ENCODE assay signal across 20 cellular contexts in the genomic region with DNA sequence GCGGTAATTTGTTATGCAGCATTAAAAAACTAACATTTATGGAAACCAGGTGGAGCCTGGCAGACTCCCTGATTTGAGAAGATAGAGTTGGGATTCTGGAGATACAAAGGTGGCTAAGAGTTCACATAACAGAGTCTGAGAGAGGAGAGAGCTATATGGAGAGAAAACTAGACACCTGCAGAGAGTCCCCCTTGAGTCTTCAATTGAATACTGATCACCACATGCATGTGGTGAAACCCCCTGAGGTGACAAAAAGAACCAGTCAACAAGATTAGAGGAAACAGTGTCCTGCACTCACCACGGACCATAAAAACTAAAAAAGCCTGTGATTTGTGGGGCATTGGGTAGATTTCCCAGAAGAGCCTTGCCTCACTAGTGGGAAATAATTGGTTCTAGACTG. TPM values are rescaled to one million over a fixed set of nuclear protein-coding genes. Genes with fewer than 3 reads are reported as not detected.
DNase-seq lines count a peak whose midpoint lies in the region; ATAC-seq, FAIRE-seq and TF ChIP-seq lines count a peak whose summit lies in the region.
"Had no signal": no experiment of that assay in that cellular context is flagged by ENCODE, and none has a peak within 500 bp of the region (broad histone marks: within the 10 kb centered on the region; RNA-seq: fewer than 3 reads in every experiment).

No MANE protein-coding gene starts in this region.

- H3K4me1 ChIP-seq in H1 (replicated peaks in 1 of 4; ENCODE audit: control insufficient read depth in 3 of 4, insufficient read depth in 4 of 4, low read length in 3 of 4) = no peaks in the 10 kb centered on the region
- H3K4me1 ChIP-seq: BLaER1 treated with 17β-estradiol and CSF1 and Interleukin-3, amounts not matched to agents 10 nM and 100 nM; HAP-1 had no signal

- H3K27me3 ChIP-seq in H1 (replicated peaks in 1 of 4; ENCODE audit: control insufficient read depth in 3 of 4, extremely low read depth in 1 of 4, insufficient read depth in 3 of 4, low read length in 3 of 4) = 0 out of 7 replicates have a peak, but pooled peaks cover 0 to 2% (median 0%) of the 10 kb centered on the region in 4 experiments
- H3K27me3 ChIP-seq: BLaER1 treated with 17β-estradiol and CSF1 and Interleukin-3, amounts not matched to agents 10 nM and 100 nM had no signal

- TF ChIP-seq POLR2A in H1 (IDR thresholded peaks at IDR 0.05; ENCODE audit: control extremely low read depth in 1 of 2, low read depth in 2 of 2, low read length in 2 of 2) = no peak

- H3K4me3 ChIP-seq in H1 (ENCODE audit: extremely low read depth in 1 of 4, insufficient read depth in 2 of 4, low read depth in 3 of 4, low read length in 4 of 4) = no peak overlapping the region
- H3K4me3 ChIP-seq: BLaER1 treated with 17β-estradiol and CSF1 and Interleukin-3, amounts not matched to agents 10 nM and 100 nM; GM12878; HAP-1 had no signal

- CTCF ChIA-PET in activated CD4-positive, alpha-beta T cell treated with anti-CD3 and anti-CD28 coated beads, Interleukin-2, amount 10 ng/mL, durations not matched to agents 7 days and 5 days (lab: Charles Lee) = interaction anchor here (0.6 to 1.6 kb wide), 4 partner anchors 25 to 242 kb away, joined by 3 read pairs; no protein-coding TSS in a partner anchor
- CTCF ChIA-PET in H1 (lab: Charles Lee; ENCODE audit: partially characterized antibody) = interaction anchor here (1.0 kb wide), 1 partner anchor 20 kb away, joined by 4 read pairs; no protein-coding TSS in a partner anchor

- peaks cover 83% of the 10 kb centered on the region for H3K36me3 Mint-ChIP-seq in activated CD4-positive, alpha-beta T cell treated with anti-CD3 and anti-CD28 coated beads, Interleukin-2, amount 10 ng/mL, durations not matched to agents 7 days and 5 days (ENCODE audit: low read depth)
- peaks cover 22% of the 10 kb centered on the region for H3K36me3 Mint-ChIP-seq in effector memory CD8-positive, alpha-beta T cell (ENCODE audit: insufficient read depth)

- H3K9ac ChIP-seq in H1 (replicated peaks in 1 of 4; ENCODE audit: extremely low read depth in 1 of 4, low read depth in 3 of 4, low read length in 3 of 4) = no peak overlapping the region
- H3K9ac ChIP-seq: BLaER1 treated with 17β-estradiol and CSF1 and Interleukin-3, amounts not matched to agents 10 nM and 100 nM had no signal

- H3K79me1 ChIP-seq in H1 (ENCODE audit: low read depth, low read length) = no peaks in the 10 kb centered on the region

- no peak overlapping the region for H3K18ac ChIP-seq in H1 (ENCODE audit: extremely low read depth, low read length)

- H3K4me2 ChIP-seq in H1 (ENCODE audit: insufficient read depth in 1 of 2, low read depth in 2 of 2, low read length in 2 of 2) = no peak overlapping the region
- H3K4me2 ChIP-seq: BLaER1 treated with 17β-estradiol and CSF1 and Interleukin-3, amounts not matched to agents 10 nM and 100 nM had no signal

- POLR2A ChIA-PET in activated CD4-positive, alpha-beta T cell treated with anti-CD3 and anti-CD28 coated beads, Interleukin-2, amount 10 ng/mL, durations not matched to agents 7 days and 5 days (lab: Charles Lee) = interaction anchor here (0.8 kb wide), 1 partner anchor 74 kb away, joined by 3 read pairs; no protein-coding TSS in a partner anchor
- POLR2A ChIA-PET in H1 (lab: Charles Lee; ENCODE audit: partially characterized antibody) = no interaction called here

- no peak overlapping the region for H2BK120ac ChIP-seq in H1 (replicated peaks; ENCODE audit: low read depth, low read length)

- no peak overlapping the region for H2AFZ ChIP-seq in H1 (ENCODE audit: low read length)

- H3K79me2 ChIP-seq in H1 (ENCODE audit: control insufficient read depth in 1 of 2, insufficient read depth in 2 of 2, low read length in 2 of 2) = no peaks in the 10 kb centered on the region

- H3K23me2 ChIP-seq in H1 (ENCODE audit: low read depth, low read length) = no peaks in the 10 kb centered on the region

- no peak overlapping the region for H2AK5ac ChIP-seq in H1 (ENCODE audit: low read depth, low read length)

- 85% methylated on average over 2 of the region's 2 CpGs; no CpG with 5 or more reads in 1 of the 2 experiments for WGBS in H1 (ENCODE audit: extremely low coverage in 1 of 2, insufficient coverage in 1 of 2, insufficient read length in 1 of 2, insufficient replicate concordance in 2 of 2, low coverage in 1 of 2, low lambda C conversion rate in 2 of 2, missing lambda C conversion rate in 1 of 2), 2 experiments

- H4K8ac ChIP-seq in H1 (ENCODE audit: extremely low read depth, insufficient read depth, low read length) = no peak overlapping the region

- no peak overlapping the region for H4K91ac ChIP-seq in H1 (replicated peaks; ENCODE audit: insufficient read length, low read length)

- H3K27me3 Mint-ChIP-seq in activated CD4-positive, alpha-beta T cell treated with anti-CD3 and anti-CD28 coated beads, Interleukin-2, amount 10 ng/mL, durations not matched to agents 7 days and 5 days = no peaks in the 10 kb centered on the region
- no peaks in the 10 kb centered on the region for H3K27me3 Mint-ChIP-seq in stimulated activated naive CD8-positive, alpha-beta T cell treated with anti-CD3 and anti-CD28 coated beads, Interleukin-15, amount 100 ng/mL, for 72 hours
- no peaks in the 10 kb centered on the region for H3K27me3 Mint-ChIP-seq in effector memory CD8-positive, alpha-beta T cell
- H3K27me3 Mint-ChIP-seq: B cell had no signal

- TF ChIP-seq RAD21 in H1 (IDR thresholded peaks at IDR 0.05 in 1 of 2, conservative IDR thresholded peaks at IDR 0.05 in 1 of 2; ENCODE audit: low read depth in 2 of 2, low read length in 2 of 2) = no peak

- no peak overlapping the region for H4K5ac ChIP-seq in H1 (ENCODE audit: insufficient read length, low read depth, low read length)

- H3K56ac ChIP-seq in H1 (replicated peaks; ENCODE audit: insufficient read length, low read depth, low read length) = no peak overlapping the region

- no peak overlapping the region for H2BK5ac ChIP-seq in H1 (ENCODE audit: low read depth, low read length)

- peak overlapping the region; percentile 58 for H3K27ac Mint-ChIP-seq in activated CD4-positive, alpha-beta T cell treated with anti-CD3 and anti-CD28 coated beads, Interleukin-2, amount 10 ng/mL, durations not matched to agents 7 days and 5 days
- no peak overlapping the region for H3K27ac Mint-ChIP-seq in stimulated activated naive CD8-positive, alpha-beta T cell treated with anti-CD3 and anti-CD28 coated beads, Interleukin-15, amount 100 ng/mL, for 72 hours
- H3K27ac Mint-ChIP-seq in effector memory CD8-positive, alpha-beta T cell = no peak overlapping the region
- H3K27ac Mint-ChIP-seq: B cell; CD8-positive, alpha-beta T cell had no signal

- H3K4me1 Mint-ChIP-seq in activated CD4-positive, alpha-beta T cell treated with anti-CD3 and anti-CD28 coated beads, Interleukin-2, amount 10 ng/mL, durations not matched to agents 7 days and 5 days = peaks cover 28% of the 10 kb centered on the region
- no peaks in the 10 kb centered on the region for H3K4me1 Mint-ChIP-seq in stimulated activated naive CD8-positive, alpha-beta T cell treated with anti-CD3 and anti-CD28 coated beads, Interleukin-15, amount 100 ng/mL, for 72 hours
- H3K4me1 Mint-ChIP-seq in effector memory CD8-positive, alpha-beta T cell (ENCODE audit: low read depth in 2 of 2) = peaks cover 13 to 17% of the 10 kb centered on the region in 2 donors
- H3K4me1 Mint-ChIP-seq: B cell had no signal

- H3K9me3 ChIP-seq in H1 (ENCODE audit: insufficient read depth in 2 of 2, low read depth in 1 of 2, low read length in 1 of 2) = no peaks in the 10 kb centered on the region
- H3K9me3 ChIP-seq: HAP-1 had no signal

- peaks cover 83% of the 10 kb centered on the region for H3K9me3 Mint-ChIP-seq in activated CD4-positive, alpha-beta T cell treated with anti-CD3 and anti-CD28 coated beads, Interleukin-2, amount 10 ng/mL, durations not matched to agents 7 days and 5 days
- peaks cover 64 to 72% of the 10 kb centered on the region in 2 donors for H3K9me3 Mint-ChIP-seq in stimulated activated naive CD8-positive, alpha-beta T cell treated with anti-CD3 and anti-CD28 coated beads, Interleukin-15, amount 100 ng/mL, for 72 hours
- H3K9me3 Mint-ChIP-seq in effector memory CD8-positive, alpha-beta T cell = peaks cover 16 to 39% of the 10 kb centered on the region in 2 donors

- H3K14ac ChIP-seq in H1 (ENCODE audit: insufficient read length) = no peak overlapping the region

- no peak overlapping the region for H2BK20ac ChIP-seq in H1 (ENCODE audit: low read length)

- TF ChIP-seq CTCF in H1 (IDR thresholded peaks at IDR 0.05; ENCODE audit: control extremely low read depth in 1 of 3, insufficient read depth in 1 of 3, low read depth in 1 of 3, low read length in 3 of 3) = no peak

- no peak overlapping the region for H2BK15ac ChIP-seq in H1 (ENCODE audit: low read length)

- DNase-seq in activated CD4-positive, alpha-beta T cell treated with anti-CD3 and anti-CD28 coated beads, Interleukin-2, amount 10 ng/mL, durations not matched to agents 7 days and 5 days = no peak
- DNase-seq in activated CD4-positive, alpha-beta T cell treated with anti-CD3 and anti-CD28 coated beads, Interleukin-2, amount 50 U/mL, for 48 hours = no peak
- no peak for DNase-seq in stimulated activated naive CD8-positive, alpha-beta T cell treated with anti-CD3 and anti-CD28 coated beads, Interleukin-15, amount 100 ng/mL, for 72 hours
- DNase-seq in stimulated activated naive CD8-positive, alpha-beta T cell treated with anti-CD3 and anti-CD28 coated beads, Interleukin-15, Interleukin-2, amounts not matched to agents 100 U/mL and 50 U/mL, for 24 hours = no peak
- no peak for DNase-seq in H1 (ENCODE audit: low read depth in 1 of 2, low spot score in 2 of 2)
- no peak for DNase-seq in effector memory CD8-positive, alpha-beta T cell
- no peak for DNase-seq in NAMALWA (ENCODE audit: low spot score)
- DNase-seq: 8988T; Calu3; CD8-positive, alpha-beta T cell; DMS79 treated with DMSO at 0.1 percent for 48 hours; EL had no signal

- peak; percentile 37 for ATAC-seq in stimulated activated naive CD8-positive, alpha-beta T cell treated with anti-CD3 and anti-CD28 coated beads, Interleukin-15, amount 100 ng/mL, for 72 hours
- ATAC-seq in stimulated activated naive CD8-positive, alpha-beta T cell treated with anti-CD3 and anti-CD28 coated beads, Interleukin-15, Interleukin-2, amounts not matched to agents 100 U/mL and 50 U/mL, for 24 hours = no peak
- no peak for ATAC-seq in effector memory CD8-positive, alpha-beta T cell (replicated peaks)
- ATAC-seq: CD8-positive, alpha-beta T cell; GM12878; HepG2 had no signal

- no peaks in the 10 kb centered on the region for H4K20me1 ChIP-seq in H1 (replicated peaks in 1 of 2; ENCODE audit: control insufficient read depth in 1 of 2, insufficient read depth in 2 of 2, low read length in 2 of 2)
- H4K20me1 ChIP-seq: BLaER1 treated with 17β-estradiol and CSF1 and Interleukin-3, amounts not matched to agents 10 nM and 100 nM had no signal

- H2BK12ac ChIP-seq in H1 (ENCODE audit: low read depth, low read length) = no peak overlapping the region

- H3K23ac ChIP-seq in H1 (ENCODE audit: insufficient read length) = no peak overlapping the region

- H3K4me3 Mint-ChIP-seq in activated CD4-positive, alpha-beta T cell treated with anti-CD3 and anti-CD28 coated beads, Interleukin-2, amount 10 ng/mL, durations not matched to agents 7 days and 5 days = no peak overlapping the region
- H3K4me3 Mint-ChIP-seq in stimulated activated naive CD8-positive, alpha-beta T cell treated with anti-CD3 and anti-CD28 coated beads, Interleukin-15, amount 100 ng/mL, for 72 hours = no peak overlapping the region
- no peak overlapping the region for H3K4me3 Mint-ChIP-seq in effector memory CD8-positive, alpha-beta T cell
- H3K4me3 Mint-ChIP-seq: B cell; CD8-positive, alpha-beta T cell had no signal

- peak; percentile 55 for FAIRE-seq in H1 (lab: Jason Lieb, UNC)
- FAIRE-seq: GM12878, GM19239, HepG2 had no signal

- no peak overlapping the region for H3K27ac ChIP-seq in H1 (ENCODE audit: low read depth, low read length)
- H3K27ac ChIP-seq: BLaER1 treated with 17β-estradiol and CSF1 and Interleukin-3, amounts not matched to agents 10 nM and 100 nM had no signal

- no peak for TF ChIP-seq EP300 in H1 (IDR thresholded peaks at IDR 0.05; ENCODE audit: borderline replicate concordance in 1 of 2, low read depth in 2 of 2, low read length in 2 of 2)

- no peak overlapping the region for H3K4ac ChIP-seq in H1 (replicated peaks; ENCODE audit: insufficient read length, low read depth, low read length)

- no peaks in the 10 kb centered on the region for H3K36me3 ChIP-seq in H1 (ENCODE audit: control insufficient read depth in 2 of 4, insufficient read depth in 4 of 4, low read length in 3 of 4)
- H3K36me3 ChIP-seq: HAP-1 had no signal

RNA-seq across cellular contexts. Expression of gene GIMAP2, which starts 10.1 kb away (rescaled TPM):
- total RNA-seq in activated CD4-positive, alpha-beta T cell treated with anti-CD3 and anti-CD28 coated beads, Interleukin-2, amount 10 ng/mL, durations not matched to agents 7 days and 5 days = 100 to 1,000 TPM in 1 of 2 experiments, 10 to 100 TPM in 1; 97.7 to 102 TPM
- total RNA-seq in H1 (2021; fragmentation: NEBNext Ultra II Directional; extraction: Animal tissue kit (Norgen Biotek cat#: 25700)) = not detected in 2 replicates
- polyA plus RNA-seq in H1 (2011; rRNA removed) = not detected in 2 replicates
- not detected for polyA plus RNA-seq in H1 (2011; cell fraction: cytosol; rRNA removed)
- polyA plus RNA-seq in H1 (2011; cell fraction: nucleus; rRNA removed) = not detected
- polyA plus RNA-seq in H1 (2012, experiment 1 of 2) = not detected in 4 replicates
- polyA plus RNA-seq in H1 (2012, experiment 2 of 2) = not detected
- not detected for polyA plus RNA-seq in H1 (2013, experiment 1 of 2)
- not detected for polyA plus RNA-seq in H1 (2013, experiment 2 of 2)
- not detected in 2 replicates for polyA minus RNA-seq in H1 (2011; rRNA and poly(A)+ RNA removed)
- polyA minus RNA-seq in H1 (2011; cell fraction: cytosol; rRNA and poly(A)+ RNA removed) = not detected
- not detected for polyA minus RNA-seq in H1 (2011; cell fraction: nucleus; rRNA and poly(A)+ RNA removed)
- total RNA-seq: G401 had no signal

RNA-seq across cellular contexts. Expression of gene GIMAP1, which starts 20.8 kb away (rescaled TPM):
- total RNA-seq in activated CD4-positive, alpha-beta T cell treated with anti-CD3 and anti-CD28 coated beads, Interleukin-2, amount 10 ng/mL, durations not matched to agents 7 days and 5 days = 10 to 100 TPM; 18.1 to 19.6 TPM
- total RNA-seq in H1 (2021; fragmentation: NEBNext Ultra II Directional; extraction: Animal tissue kit (Norgen Biotek cat#: 25700)) = not detected in 2 replicates
- not detected in 2 replicates for polyA plus RNA-seq in H1 (2011; rRNA removed)
- not detected for polyA plus RNA-seq in H1 (2011; cell fraction: cytosol; rRNA removed)
- not detected for polyA plus RNA-seq in H1 (2011; cell fraction: nucleus; rRNA removed)
- not detected in 4 replicates for polyA plus RNA-seq in H1 (2012, experiment 1 of 2)
- not detected for polyA plus RNA-seq in H1 (2012, experiment 2 of 2)
- polyA plus RNA-seq in H1 (2013, experiment 1 of 2) = not detected
- not detected for polyA plus RNA-seq in H1 (2013, experiment 2 of 2)
- not detected in 2 replicates for polyA minus RNA-seq in H1 (2011; rRNA and poly(A)+ RNA removed)
- polyA minus RNA-seq in H1 (2011; cell fraction: cytosol; rRNA and poly(A)+ RNA removed) = not detected
- polyA minus RNA-seq in H1 (2011; cell fraction: nucleus; rRNA and poly(A)+ RNA removed) = not detected
- total RNA-seq: Calu3, G401, H4, HepG2 had no signal
- polyA plus RNA-seq: HepG2 had no signal

RNA-seq across cellular contexts. Expression of gene GIMAP5, which starts 41.6 kb away (rescaled TPM):
- 100 to 1,000 TPM; 111 to 149 TPM for total RNA-seq in activated CD4-positive, alpha-beta T cell treated with anti-CD3 and anti-CD28 coated beads, Interleukin-2, amount 10 ng/mL, durations not matched to agents 7 days and 5 days
- total RNA-seq in H1 (2021; fragmentation: NEBNext Ultra II Directional; extraction: Animal tissue kit (Norgen Biotek cat#: 25700)) = not detected in 2 replicates
- polyA plus RNA-seq in H1 (2011; rRNA removed) = not detected in 2 replicates
- polyA plus RNA-seq in H1 (2011; cell fraction: cytosol; rRNA removed) = not detected
- not detected for polyA plus RNA-seq in H1 (2011; cell fraction: nucleus; rRNA removed)
- not detected in 4 replicates for polyA plus RNA-seq in H1 (2012, experiment 1 of 2)
- polyA plus RNA-seq in H1 (2012, experiment 2 of 2) = not detected
- not detected for polyA plus RNA-seq in H1 (2013, experiment 1 of 2)
- not detected for polyA plus RNA-seq in H1 (2013, experiment 2 of 2)
- not detected in 2 replicates for polyA minus RNA-seq in H1 (2011; rRNA and poly(A)+ RNA removed)
- not detected for polyA minus RNA-seq in H1 (2011; cell fraction: cytosol; rRNA and poly(A)+ RNA removed)
- polyA minus RNA-seq in H1 (2011; cell fraction: nucleus; rRNA and poly(A)+ RNA removed) = not detected
- total RNA-seq: Calu3, G401, HepG2 had no signal
- polyA plus RNA-seq: HepG2 had no signal

Comparison
In these comparisons a context has a peak if more than half of its experiments do, and no peak if none do; other contexts are left out.
1. RNA of gene GIMAP2, which starts 10.1 kb away (total RNA-seq): 97.7 to 102 TPM in activated CD4-positive, alpha-beta T cell treated with anti-CD3 and anti-CD28 coated beads, Interleukin-2, amount 10 ng/mL, durations not matched to agents 7 days and 5 days; not detected in H1; every median in the first group is over 10 times any median in the second.
2. RNA of gene GIMAP1, which starts 20.8 kb away (total RNA-seq): 18.1 to 19.6 TPM in activated CD4-positive, alpha-beta T cell treated with anti-CD3 and anti-CD28 coated beads, Interleukin-2, amount 10 ng/mL, durations not matched to agents 7 days and 5 days; not detected in H1; every median in the first group is over 10 times any median in the second.
3. RNA of gene GIMAP5, which starts 41.6 kb away (total RNA-seq): 111 to 149 TPM in activated CD4-positive, alpha-beta T cell treated with anti-CD3 and anti-CD28 coated beads, Interleukin-2, amount 10 ng/mL, durations not matched to agents 7 days and 5 days; not detected in H1; every median in the first group is over 100 times any median in the second.